9 cellular contexts compared by ENCODE assay signal in the genomic region with DNA sequence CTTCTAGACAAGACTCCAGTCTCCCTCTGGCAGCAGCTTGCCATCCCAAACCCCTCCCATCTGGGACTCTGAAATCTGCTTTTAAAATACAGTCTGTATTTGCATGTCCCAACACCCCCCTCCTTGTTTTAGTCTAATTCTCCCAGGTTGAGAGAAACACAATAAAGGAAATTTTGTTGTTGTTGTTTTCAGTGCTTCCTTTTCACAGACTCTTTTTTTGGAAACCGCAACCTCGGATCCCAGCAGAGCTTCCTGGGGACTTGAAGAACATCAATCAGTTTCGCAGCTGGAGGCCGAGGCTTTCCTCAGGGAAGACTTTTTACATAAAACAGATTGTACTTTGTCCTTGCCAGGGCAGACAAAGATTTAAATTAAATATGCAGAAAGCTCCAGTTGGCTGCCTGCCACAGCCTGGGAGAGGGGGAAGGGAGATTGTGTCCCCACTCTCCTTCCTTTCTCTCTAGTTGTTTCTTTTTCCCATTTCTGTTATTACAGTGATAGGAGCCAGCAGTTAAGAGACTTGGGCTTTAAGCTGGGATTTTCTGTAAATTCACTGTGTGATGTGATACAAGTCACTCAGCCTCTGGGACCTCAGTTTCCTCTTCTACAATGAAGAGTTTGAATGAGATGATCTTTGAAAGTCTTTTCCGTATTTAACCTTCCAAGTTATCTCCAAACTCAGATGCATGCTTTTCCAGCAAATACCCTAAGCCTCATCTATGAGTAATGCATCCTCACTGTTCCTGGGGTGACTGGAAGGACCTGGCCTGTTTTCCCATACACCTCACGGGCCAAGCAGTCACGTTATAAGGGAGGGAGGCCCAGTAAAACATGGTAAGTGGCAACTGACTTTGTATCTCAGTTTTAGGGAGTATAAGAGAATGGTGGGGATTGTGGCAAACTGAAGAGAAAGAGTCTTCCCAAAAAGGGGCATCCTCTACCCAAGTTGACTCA.
A peak's percentile ranks its signal among the peaks of the same experiment; 100 is the strongest.
DNase-seq lines count a peak whose midpoint lies in the region; ATAC-seq and TF ChIP-seq lines count a peak whose summit lies in the region.
"Had no signal": no experiment of that assay in that cellular context is flagged by ENCODE, and none has a peak within 500 bp of the region (broad histone marks: within the 10 kb centered on the region; RNA-seq: fewer than 3 reads in every experiment).

No MANE protein-coding gene starts in this region.

- POLR2A ChIA-PET in MCF 10A (lab: Yijun Ruan, JAX), result interaction anchor here (0.6 to 3.8 kb wide), 8 partner anchors 14 to 546 kb away, joined by 3 to 50 read pairs (median 4); no protein-coding TSS in a partner anchor
- POLR2A ChIA-PET in activated CD4-positive, alpha-beta memory T cell treated with anti-CD3 and anti-CD28 coated beads for 36 hours (lab: Charles Lee), result no interaction called here

- peak overlapping the region in 1 of 2 donors; percentile 55 for H3K27ac ChIP-seq in testis

- H3K4me3 Mint-ChIP-seq in activated naive CD8-positive, alpha-beta T cell, result no peak overlapping the region
- H3K4me3 Mint-ChIP-seq in activated naive CD8-positive, alpha-beta T cell treated with anti-CD3 and anti-CD28 coated beads, Interleukin-2, amount 50 U/mL, for 24 hours, result no peak overlapping the region
- H3K4me3 Mint-ChIP-seq in MCF 10A (ENCODE audit: unreplicated experiment), result no peak overlapping the region
- H3K4me3 Mint-ChIP-seq in activated CD4-positive, alpha-beta memory T cell treated with anti-CD3 and anti-CD28 coated beads for 36 hours, result no peak overlapping the region
- H3K4me3 Mint-ChIP-seq: CD4-positive, CD25-positive, alpha-beta regulatory T cell had no signal

- H3K36me3 ChIP-seq in testis (ENCODE audit: low read depth, missing control alignments), result no peaks in the 10 kb centered on the region

- no peak for ATAC-seq in activated naive CD8-positive, alpha-beta T cell treated with anti-CD3 and anti-CD28 coated beads, Interleukin-2, amount 50 U/mL, for 24 hours
- ATAC-seq in left colon, result peak; percentile 43

- no peak for TF ChIP-seq POLR2A in testis (IDR thresholded peaks at IDR 0.05)

- H3K4me1 Mint-ChIP-seq in activated naive CD8-positive, alpha-beta T cell (ENCODE audit: low read depth), result peaks cover under 1% of the 10 kb centered on the region
- H3K4me1 Mint-ChIP-seq in activated naive CD8-positive, alpha-beta T cell treated with anti-CD3 and anti-CD28 coated beads, Interleukin-2, amount 50 U/mL, for 24 hours, result peaks cover 26% of the 10 kb centered on the region
- peaks cover 34% of the 10 kb centered on the region for H3K4me1 Mint-ChIP-seq in MCF 10A (ENCODE audit: insufficient read depth, unreplicated experiment)
- no peaks in the 10 kb centered on the region for H3K4me1 Mint-ChIP-seq in activated CD4-positive, alpha-beta memory T cell treated with anti-CD3 and anti-CD28 coated beads for 36 hours (ENCODE audit: low read depth)
- H3K4me1 Mint-ChIP-seq: CD4-positive, CD25-positive, alpha-beta regulatory T cell had no signal

- DNase-seq in activated naive CD8-positive, alpha-beta T cell treated with anti-CD3 and anti-CD28 coated beads, Interleukin-2, amount 50 U/mL, for 24 hours, result no peak
- peak; percentile 55 for DNase-seq in MCF 10A (ENCODE audit: unreplicated experiment)
- peak; percentile 81 to 87 for DNase-seq in left colon
- DNase-seq in testis, result peak; percentile 84
- no peak for DNase-seq in stimulated activated naive CD4-positive, alpha-beta T cell treated with Interleukin-2 at 50 U/mL for 16 hours (lab: John Stamatoyannopoulos, UW)
- DNase-seq in effector CD8-positive, alpha-beta T cell (lab: John Stamatoyannopoulos, UW), result no peak
- no peak for DNase-seq in activated CD4-positive, alpha-beta memory T cell treated with anti-CD3 and anti-CD28 coated beads for 36 hours
- DNase-seq: CD4-positive, CD25-positive, alpha-beta regulatory T cell had no signal

- peaks cover 40% of the 10 kb centered on the region for H3K4me1 ChIP-seq in testis

- no peaks in the 10 kb centered on the region for H3K27me3 Mint-ChIP-seq in activated naive CD8-positive, alpha-beta T cell
- H3K27me3 Mint-ChIP-seq in activated naive CD8-positive, alpha-beta T cell treated with anti-CD3 and anti-CD28 coated beads, Interleukin-2, amount 50 U/mL, for 24 hours, result no peaks in the 10 kb centered on the region
- H3K27me3 Mint-ChIP-seq in MCF 10A (ENCODE audit: insufficient read depth, unreplicated experiment), result no peaks in the 10 kb centered on the region
- no peaks in the 10 kb centered on the region for H3K27me3 Mint-ChIP-seq in activated CD4-positive, alpha-beta memory T cell treated with anti-CD3 and anti-CD28 coated beads for 36 hours
- H3K27me3 Mint-ChIP-seq: CD4-positive, CD25-positive, alpha-beta regulatory T cell had no signal

- peak overlapping the region; percentile 31 for H3K27ac Mint-ChIP-seq in activated naive CD8-positive, alpha-beta T cell
- H3K27ac Mint-ChIP-seq in activated naive CD8-positive, alpha-beta T cell treated with anti-CD3 and anti-CD28 coated beads, Interleukin-2, amount 50 U/mL, for 24 hours, result no peak overlapping the region
- H3K27ac Mint-ChIP-seq in MCF 10A (ENCODE audit: low read depth, unreplicated experiment), result no peak overlapping the region
- no peak overlapping the region for H3K27ac Mint-ChIP-seq in activated CD4-positive, alpha-beta memory T cell treated with anti-CD3 and anti-CD28 coated beads for 36 hours
- H3K27ac Mint-ChIP-seq: CD4-positive, CD25-positive, alpha-beta regulatory T cell had no signal

- no peak overlapping the region for H3K4me3 ChIP-seq in testis

- H3K27me3 ChIP-seq in testis, result no peaks in the 10 kb centered on the region

- no peaks in the 10 kb centered on the region for H3K9me3 ChIP-seq in testis

- no TSS peak for BruUV-seq in MCF 10A (replicated peaks; lab: Mats Ljungman, UMichigan)

- no peaks in the 10 kb centered on the region for H3K36me3 Mint-ChIP-seq in activated naive CD8-positive, alpha-beta T cell
- no peaks in the 10 kb centered on the region for H3K36me3 Mint-ChIP-seq in activated naive CD8-positive, alpha-beta T cell treated with anti-CD3 and anti-CD28 coated beads, Interleukin-2, amount 50 U/mL, for 24 hours (ENCODE audit: low read depth)
- no peaks in the 10 kb centered on the region for H3K36me3 Mint-ChIP-seq in MCF 10A (ENCODE audit: insufficient read depth, unreplicated experiment)
- no peaks in the 10 kb centered on the region for H3K36me3 Mint-ChIP-seq in activated CD4-positive, alpha-beta memory T cell treated with anti-CD3 and anti-CD28 coated beads for 36 hours
- H3K36me3 Mint-ChIP-seq: CD4-positive, CD25-positive, alpha-beta regulatory T cell had no signal

- H3K9me3 Mint-ChIP-seq in activated naive CD8-positive, alpha-beta T cell (ENCODE audit: low read depth), result no peaks in the 10 kb centered on the region
- no peaks in the 10 kb centered on the region for H3K9me3 Mint-ChIP-seq in activated naive CD8-positive, alpha-beta T cell treated with anti-CD3 and anti-CD28 coated beads, Interleukin-2, amount 50 U/mL, for 24 hours
- no peaks in the 10 kb centered on the region for H3K9me3 Mint-ChIP-seq in MCF 10A (ENCODE audit: unreplicated experiment)
- H3K9me3 Mint-ChIP-seq in activated CD4-positive, alpha-beta memory T cell treated with anti-CD3 and anti-CD28 coated beads for 36 hours, result no peaks in the 10 kb centered on the region
- H3K9me3 Mint-ChIP-seq: CD4-positive, CD25-positive, alpha-beta regulatory T cell had no signal

- WGBS in testis, 2 donors, result 22 to 35% methylated on average over 7 of the region's 7 CpGs

- intact Hi-C loops in MCF 10A (cut with micrococcal nuclease) (loop anchor here (2.0 to 10.0 kb wide), 4 partner anchors 85 to 446 kb away; partner anchors contain the start of genes JMJD1C and REEP3), left colon (cut with DNase I, micrococcal nuclease) (loop anchor here in 1 of 2 donors (5.0 to 10.0 kb wide), 2 partner anchors 76 to 179 kb away; no protein-coding TSS in a partner anchor), testis (cut with DNase I; ENCODE audit: low total_unique reads) (loop anchor here (5.0 kb wide), 1 partner anchor 81 kb away; no protein-coding TSS in a partner anchor)
- intact Hi-C loops in activated CD4-positive, alpha-beta memory T cell treated with anti-CD3 and anti-CD28 coated beads for 36 hours (cut with micrococcal nuclease), result no loop called here

- CTCF ChIA-PET in MCF 10A (lab: Yijun Ruan, JAX), result interaction anchor here (0.6 to 2.7 kb wide), 8 partner anchors 32 to 547 kb away, joined by 3 to 11 read pairs (median 4); no protein-coding TSS in a partner anchor
- CTCF ChIA-PET in activated CD4-positive, alpha-beta memory T cell treated with anti-CD3 and anti-CD28 coated beads for 36 hours (lab: Charles Lee), result interaction anchor here (1.1 kb wide), 2 partner anchors 85 to 547 kb away, joined by 4 to 9 read pairs; no protein-coding TSS in a partner anchor

- TF ChIP-seq CTCF in MCF 10A (IDR thresholded peaks at IDR 0.05; ENCODE audit: unreplicated experiment) (no peak), testis (IDR thresholded peaks at IDR 0.05) (no peak)

Comparison
In these comparisons a context has a peak if more than half of its experiments do, and no peak if none do; other contexts are left out.
1. DNase-seq: peak in MCF 10A (single experiment), left colon (2 of 2) and testis (single experiment); none in activated naive CD8-positive, alpha-beta T cell treated with anti-CD3 and anti-CD28 coated beads, Interleukin-2, amount 50 U/mL, for 24 hours (single experiment), stimulated activated naive CD4-positive, alpha-beta T cell treated with Interleukin-2 at 50 U/mL for 16 hours (single experiment), effector CD8-positive, alpha-beta T cell (single experiment) and activated CD4-positive, alpha-beta memory T cell treated with anti-CD3 and anti-CD28 coated beads for 36 hours (single experiment).